In genomic region chr12:6469609-6470374, GRCh38 we compare ENCODE assay signal across 8 cellular contexts. TPM values are rescaled to one million over a fixed set of nuclear protein-coding genes. Genes with fewer than 3 reads are reported as not detected.
DNase-seq lines count a peak whose midpoint lies in the region; ATAC-seq lines count a peak whose summit lies in the region.

No MANE protein-coding gene starts in this region.

- no peak for DNase-seq in central memory CD8-positive, alpha-beta T cell (ENCODE audit: low spot score in 2 of 2)
- DNase-seq in naive B cell (no peak), NCI-H510A (lab: John Stamatoyannopoulos, UW) (no peak)
- DNase-seq in activated CD4-positive, CD25-positive, alpha-beta regulatory T cell treated with anti-CD3 and anti-CD28 coated beads, Interleukin-2, amount 50 U/mL, for 72 hours: no peak

- H3K27ac Mint-ChIP-seq in IgD-negative memory B cell (peak overlapping the region; percentile 86 to 96 (median 95)), naive B cell (peak overlapping the region; percentile 38 to 96 (median 92))
- peak overlapping the region; percentile 81 for H3K27ac Mint-ChIP-seq in central memory CD8-positive, alpha-beta T cell (ENCODE audit: low read depth)

- H3K4me3 Mint-ChIP-seq in IgD-negative memory B cell: peak overlapping the region; percentile 90 to 98 (median 97)
- H3K4me3 Mint-ChIP-seq in central memory CD8-positive, alpha-beta T cell: peak overlapping the region; percentile 90
- peak overlapping the region; percentile 77 to 98 (median 94) for H3K4me3 Mint-ChIP-seq in naive B cell

- H3K36me3 Mint-ChIP-seq in IgD-negative memory B cell (peaks cover 6% of the 10 kb centered on the region), naive B cell (peaks cover 0 to 5% of the 10 kb centered on the region in 2 donors)
- H3K36me3 Mint-ChIP-seq in central memory CD8-positive, alpha-beta T cell (ENCODE audit: insufficient read depth): peaks cover 32% of the 10 kb centered on the region

- peaks cover 41% of the 10 kb centered on the region for H3K36me3 ChIP-seq in BLaER1

- H3K9ac ChIP-seq in BLaER1: peak overlapping the region; percentile 95

- peaks cover 61% of the 10 kb centered on the region for H3K4me1 ChIP-seq in BLaER1

- ATAC-seq in central memory CD8-positive, alpha-beta T cell (replicated peaks; ENCODE audit: extremely low read depth, poor library complexity, severe bottlenecking): peak; percentile 2
- ATAC-seq in naive B cell (ENCODE audit: low read depth in 2 of 2) (no peak), GM18511 (IDR thresholded peaks at IDR 0.05; ENCODE audit: unreplicated experiment) (no peak), HG03521 (IDR thresholded peaks at IDR 0.05; ENCODE audit: unreplicated experiment) (no peak)

- peak overlapping the region; percentile 91 for H3K4me3 ChIP-seq in BLaER1

- peaks cover 8% of the 10 kb centered on the region; the same call in 1 of the 2 replicates for H4K20me1 ChIP-seq in BLaER1

- H3K4me2 ChIP-seq in BLaER1: peak overlapping the region; percentile 98

- no peaks in the 10 kb centered on the region for H3K27me3 ChIP-seq in BLaER1

- H3K9me3 Mint-ChIP-seq in IgD-negative memory B cell: no peaks in the 10 kb centered on the region
- H3K9me3 Mint-ChIP-seq in central memory CD8-positive, alpha-beta T cell: no peaks in the 10 kb centered on the region
- H3K9me3 Mint-ChIP-seq in naive B cell: no peaks in the 10 kb centered on the region

- H3K27ac ChIP-seq in BLaER1: peak overlapping the region; percentile 94

- H3K4me1 Mint-ChIP-seq in IgD-negative memory B cell (peaks cover 33 to 48% (median 39%) of the 10 kb centered on the region in 3 donors), naive B cell (peaks cover 47 to 57% (median 50%) of the 10 kb centered on the region in 3 donors)
- peaks cover 56% of the 10 kb centered on the region for H3K4me1 Mint-ChIP-seq in central memory CD8-positive, alpha-beta T cell

- peaks cover 1% of the 10 kb centered on the region for H3K27me3 Mint-ChIP-seq in IgD-negative memory B cell
- H3K27me3 Mint-ChIP-seq in central memory CD8-positive, alpha-beta T cell: no peaks in the 10 kb centered on the region
- no peaks in the 10 kb centered on the region for H3K27me3 Mint-ChIP-seq in naive B cell

- peaks cover 26% of the 10 kb centered on the region for H3K9me3 ChIP-seq in BLaER1

RNA-seq across cellular contexts. Expression of gene VAMP1, which starts 0.7 kb away (rescaled TPM):
- 8.1 TPM for polyA plus RNA-seq in IgD-negative memory B cell
- 1 to 10 TPM; 1.7 to 6.7 (median 4.5) TPM for polyA plus RNA-seq in naive B cell (ENCODE audit: low read depth in 6 of 6)

RNA-seq across cellular contexts. Expression of gene TAPBPL, which starts 17.9 kb away (rescaled TPM):
- polyA plus RNA-seq in IgD-negative memory B cell (125 TPM), naive B cell (ENCODE audit: low read depth in 6 of 6) (100 to 1,000 TPM in 3 of 6 donors, 10 to 100 TPM in 3; 61.0 to 128 (median 108) TPM)

RNA-seq across cellular contexts. Expression of gene MRPL51, which starts 23.3 kb away (rescaled TPM):
- polyA plus RNA-seq in IgD-negative memory B cell: 165 TPM
- polyA plus RNA-seq in naive B cell (ENCODE audit: low read depth in 6 of 6): 100 to 1,000 TPM; 126 to 243 (median 176) TPM

RNA-seq across cellular contexts. Expression of gene NCAPD2, which starts 24.1 kb away (rescaled TPM):
- 21.1 TPM for polyA plus RNA-seq in IgD-negative memory B cell
- 10 to 100 TPM; 13.3 to 25.5 (median 17.8) TPM for polyA plus RNA-seq in naive B cell (ENCODE audit: low read depth in 6 of 6)

RNA-seq across cellular contexts. Expression of gene CD27, which starts 25.0 kb away (rescaled TPM):
- 264 TPM for polyA plus RNA-seq in IgD-negative memory B cell
- 10 to 100 TPM in 1 of 6 donors, 1 to 10 TPM in 5; 3.2 to 14.8 (median 6.6) TPM for polyA plus RNA-seq in naive B cell (ENCODE audit: low read depth in 6 of 6)
